17 cellular contexts compared by ENCODE assay signal in genomic region chr15:89805241-89806216, GRCh38. TPM values are rescaled to one million over a fixed set of nuclear protein-coding genes. Genes with fewer than 3 reads are reported as not detected.
"Had no signal": no experiment of that assay in that cellular context is flagged by ENCODE, and none has a peak within 500 bp of the region (broad histone marks: within the 10 kb centered on the region; RNA-seq: fewer than 3 reads in every experiment).

No MANE protein-coding gene starts in this region.

- H3K9me3 Mint-ChIP-seq: activated naive CD4-positive, alpha-beta T cell treated with anti-CD3 and anti-CD28 coated beads, Interleukin-2, amount 50 U/mL, for 72 hours; activated T-helper 2 cell treated with anti-CD3 and anti-CD28 coated beads, Interferon-gamma antibody, Interleukin-2, Interleukin-4, amounts not matched to agents 10 μg/mL and 5 μg/mL and 100 μg/mL, durations not matched to agents 14 hours and 24 hours and 36 hours; central memory CD8-positive, alpha-beta T cell had no signal

- H3K4me1 Mint-ChIP-seq: central memory CD8-positive, alpha-beta T cell had no signal

- FAIRE-seq: frontal cortex had no signal

- ATAC-seq: activated naive CD4-positive, alpha-beta T cell treated with anti-CD3 and anti-CD28 coated beads, Interleukin-2, amount 50 U/mL, for 72 hours; SK-N-SH treated with all-trans-retinoic acid at 6 μM for 48 hours had no signal

- H3K27ac ChIP-seq: coronary artery, ovary, tibial artery, vagina had no signal

- H3K27ac Mint-ChIP-seq: activated naive CD4-positive, alpha-beta T cell treated with anti-CD3 and anti-CD28 coated beads, Interleukin-2, amount 50 U/mL, for 72 hours; activated T-helper 2 cell treated with anti-CD3 and anti-CD28 coated beads, Interferon-gamma antibody, Interleukin-2, Interleukin-4, amounts not matched to agents 10 μg/mL and 5 μg/mL and 100 μg/mL, durations not matched to agents 14 hours and 24 hours and 36 hours had no signal

- H3K9me3 ChIP-seq: ovary, tibial artery, vagina had no signal

- H3K36me3 ChIP-seq: ovary had no signal

- H3K36me3 Mint-ChIP-seq: activated naive CD4-positive, alpha-beta T cell treated with anti-CD3 and anti-CD28 coated beads, Interleukin-2, amount 50 U/mL, for 72 hours had no signal

- H3K27me3 ChIP-seq: ovary, vagina had no signal

- H3K4me3 Mint-ChIP-seq: central memory CD8-positive, alpha-beta T cell had no signal

- H3K4me3 ChIP-seq: coronary artery, ovary, tibial artery, vagina had no signal

- DNase-seq: activated CD4-positive, alpha-beta T cell treated with anti-CD3 and anti-CD28 coated beads for 1 hour; activated CD4-positive, alpha-beta T cell treated with anti-CD3 and anti-CD28 coated beads, Interleukin-2, amount 50 U/mL, for 48 hours; effector CD8-positive, alpha-beta T cell; head of caudate nucleus; ovary; stimulated activated CD4-positive, alpha-beta T cell treated with anti-CD3 and anti-CD28 coated beads, Interleukin-2, amount 100 ng/mL, for 48 hours; stimulated activated naive CD4-positive, alpha-beta T cell; T-helper 1 cell; tibial artery had no signal

RNA-seq across cellular contexts. Expression of gene ANPEP, which starts 9.1 kb away (rescaled TPM):
- polyA plus RNA-seq: neural cell had no signal

RNA-seq across cellular contexts. Expression of gene MESP2, which starts 29.4 kb away (rescaled TPM):
- total RNA-seq: activated naive CD4-positive, alpha-beta T cell treated with anti-CD3 and anti-CD28 coated beads, Interleukin-2, amount 50 U/mL, for 72 hours; frontal cortex; ovary; vagina had no signal
- polyA plus RNA-seq: neural cell had no signal
